In genomic region chr13:101053694-101054093, GRCh38 we compare ENCODE assay signal across 24 cellular contexts.
"Had no signal": no experiment of that assay in that cellular context is flagged by ENCODE, and none has a peak within 500 bp of the region (broad histone marks: within the 10 kb centered on the region; RNA-seq: fewer than 3 reads in every experiment).

No MANE protein-coding gene starts in this region.

- H3K4me2 ChIP-seq: KMS-11 had no signal

- DNase-seq: activated CD4-positive, alpha-beta T cell treated with anti-CD3 and anti-CD28 coated beads for 48 hours; activated CD4-positive, alpha-beta T cell treated with anti-CD3 and anti-CD28 coated beads, Interleukin-2, amount 50 U/mL, for 4 hours; activated CD8-positive, alpha-beta memory T cell treated with anti-CD3 and anti-CD28 coated beads, Interleukin-2, amount 10 ng/mL, durations not matched to agents 7 days and 5 days; activated effector memory CD4-positive, alpha-beta T cell treated with Interleukin-2 at 50 U/mL for 16 hours; activated naive CD4-positive, alpha-beta T cell; activated naive CD8-positive, alpha-beta T cell treated with anti-CD3 and anti-CD28 coated beads, Interleukin-2, amount 50 U/mL, for 24 hours; activated T-cell treated with anti-CD3 and anti-CD28 coated beads, Interleukin-2, amount 50 U/mL, for 24 hours; aorta; cerebellar nuclear complex; NCI-H1092; NCI-H1417; NCI-H2029; NCI-H2107; NCI-H510A; NCI-H526 treated with DMSO at 0.1 percent for 48 hours; OCI-M1; RPMI8226; T-helper 1 cell had no signal

- H3K27ac ChIP-seq: KMS-11, SK-N-MC had no signal

- ATAC-seq: activated CD4-positive, CD25-positive, alpha-beta regulatory T cell treated with anti-CD3 and anti-CD28 coated beads, Interleukin-2, amount 50 U/mL, for 24 hours; activated CD8-positive, alpha-beta memory T cell treated with anti-CD3 and anti-CD28 coated beads, Interleukin-2, amount 10 ng/mL, durations not matched to agents 7 days and 5 days; activated naive CD4-positive, alpha-beta T cell treated with anti-CD3 and anti-CD28 coated beads, Interleukin-2, amount 50 U/mL, for 72 hours; activated naive CD8-positive, alpha-beta T cell treated with anti-CD3 and anti-CD28 coated beads, Interleukin-2, amount 50 U/mL, for 24 hours; Panc1; Right ventricle myocardium inferior had no signal

- H3K4me3 ChIP-seq: SK-N-MC had no signal
